Comparison of ENCODE assay signal across 1 cellular context in genomic region chr17:27891841-27892240, GRCh38.
TF ChIP-seq lines count a peak whose summit lies in the region.

No MANE protein-coding gene starts in this region.

TF ChIP-seq in SK-N-SH, 30 proteins besides CTCF, POLR2A, EP300 and RAD21:
- TF ChIP-seq MEF2A (IDR thresholded peaks at IDR 0.05; ENCODE audit: borderline replicate concordance, low read depth) (no peak), FOXM1 (IDR thresholded peaks at IDR 0.05; ENCODE audit: low read depth) (no peak), NFIC (IDR thresholded peaks at IDR 0.05; ENCODE audit: borderline replicate concordance) (no peak), RCOR1 (IDR thresholded peaks at IDR 0.05; ENCODE audit: low read length) (no peak), CHD2 (IDR thresholded peaks at IDR 0.05; ENCODE audit: low read length, partially characterized antibody) (no peak), TAF1 (IDR thresholded peaks at IDR 0.05; ENCODE audit: borderline replicate concordance, low read depth, low read length) (no peak), MAX (IDR thresholded peaks at IDR 0.05; ENCODE audit: low read depth) (no peak), POLR2AphosphoS5 (IDR thresholded peaks at IDR 0.05; ENCODE audit: low read depth, low read length) (no peak), ELF1 (IDR thresholded peaks at IDR 0.05) (no peak)
- TF ChIP-seq, protein P1, sequence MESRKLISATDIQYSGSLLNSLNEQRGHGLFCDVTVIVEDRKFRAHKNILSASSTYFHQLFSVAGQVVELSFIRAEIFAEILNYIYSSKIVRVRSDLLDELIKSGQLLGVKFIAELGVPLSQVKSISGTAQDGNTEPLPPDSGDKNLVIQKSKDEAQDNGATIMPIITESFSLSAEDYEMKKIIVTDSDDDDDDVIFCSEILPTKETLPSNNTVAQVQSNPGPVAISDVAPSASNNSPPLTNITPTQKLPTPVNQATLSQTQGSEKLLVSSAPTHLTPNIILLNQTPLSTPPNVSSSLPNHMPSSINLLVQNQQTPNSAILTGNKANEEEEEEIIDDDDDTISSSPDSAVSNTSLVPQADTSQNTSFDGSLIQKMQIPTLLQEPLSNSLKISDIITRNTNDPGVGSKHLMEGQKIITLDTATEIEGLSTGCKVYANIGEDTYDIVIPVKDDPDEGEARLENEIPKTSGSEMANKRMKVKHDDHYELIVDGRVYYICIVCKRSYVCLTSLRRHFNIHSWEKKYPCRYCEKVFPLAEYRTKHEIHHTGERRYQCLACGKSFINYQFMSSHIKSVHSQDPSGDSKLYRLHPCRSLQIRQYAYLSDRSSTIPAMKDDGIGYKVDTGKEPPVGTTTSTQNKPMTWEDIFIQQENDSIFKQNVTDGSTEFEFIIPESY (IDR thresholded peaks at IDR 0.05; ENCODE audit: borderline replicate concordance, low read depth), result no peak
- TF ChIP-seq, protein P2, sequence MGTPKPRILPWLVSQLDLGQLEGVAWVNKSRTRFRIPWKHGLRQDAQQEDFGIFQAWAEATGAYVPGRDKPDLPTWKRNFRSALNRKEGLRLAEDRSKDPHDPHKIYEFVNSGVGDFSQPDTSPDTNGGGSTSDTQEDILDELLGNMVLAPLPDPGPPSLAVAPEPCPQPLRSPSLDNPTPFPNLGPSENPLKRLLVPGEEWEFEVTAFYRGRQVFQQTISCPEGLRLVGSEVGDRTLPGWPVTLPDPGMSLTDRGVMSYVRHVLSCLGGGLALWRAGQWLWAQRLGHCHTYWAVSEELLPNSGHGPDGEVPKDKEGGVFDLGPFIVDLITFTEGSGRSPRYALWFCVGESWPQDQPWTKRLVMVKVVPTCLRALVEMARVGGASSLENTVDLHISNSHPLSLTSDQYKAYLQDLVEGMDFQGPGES (IDR thresholded peaks at IDR 0.05; ENCODE audit: low read depth, low read length), result no peak
